ENCODE assay signal across 11 cellular contexts in the genomic region with DNA sequence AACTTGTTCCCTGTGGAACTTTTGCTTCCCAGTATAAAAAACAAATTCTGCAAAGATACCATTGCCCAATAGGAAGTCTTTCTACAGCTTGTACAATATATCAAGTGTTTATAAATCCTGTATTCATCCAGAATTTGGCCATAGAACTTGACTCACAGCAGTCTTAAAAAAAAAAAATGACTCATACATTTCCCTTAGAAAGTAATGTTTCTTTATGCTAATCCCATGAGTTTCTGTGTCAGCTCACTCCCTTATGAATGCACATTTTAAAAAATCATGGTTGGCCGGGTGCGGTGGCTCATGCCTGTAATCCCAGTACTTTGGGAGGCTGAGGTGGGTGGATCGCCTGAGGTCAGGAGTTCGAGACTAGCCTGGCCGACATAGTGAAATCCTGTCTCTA.
DNase-seq lines count a peak whose midpoint lies in the region; ATAC-seq, FAIRE-seq and TF ChIP-seq lines count a peak whose summit lies in the region.
"Had no signal": no experiment of that assay in that cellular context is flagged by ENCODE, and none has a peak within 500 bp of the region (broad histone marks: within the 10 kb centered on the region; RNA-seq: fewer than 3 reads in every experiment).

No MANE protein-coding gene starts in this region.

- H3K36me3 ChIP-seq in stomach (peaks cover 0 to 4% (median 2%) of the 10 kb centered on the region in 4 donors), HepG2 (replicated peaks in 1 of 2; ENCODE audit: control insufficient read depth in 1 of 2, insufficient read depth in 2 of 2, low read length in 2 of 2) (peaks cover 4 to 9% of the 10 kb centered on the region in 2 experiments; a peak in 3 of 5 replicates)
- H3K36me3 ChIP-seq: neutrophil had no signal

- H3K9me3 ChIP-seq in stomach = no peaks in the 10 kb centered on the region
- H3K9me3 ChIP-seq in HepG2 (ENCODE audit: low read length) = no peaks in the 10 kb centered on the region
- H3K9me3 ChIP-seq: neutrophil had no signal

- H3K4me3 ChIP-seq in stomach (no peak overlapping the region), HepG2 (replicated peaks in 1 of 3; ENCODE audit: insufficient read depth in 1 of 3, low read depth in 2 of 3, low read length in 3 of 3) (no peak overlapping the region)

- TF ChIP-seq POLR2A in stomach (IDR thresholded peaks at IDR 0.05) = no peak
- no peak for TF ChIP-seq POLR2A in HepG2 (IDR thresholded peaks at IDR 0.05; ENCODE audit: insufficient read depth in 1 of 2, low read depth in 2 of 2, low read length in 2 of 2)

- ATAC-seq in GM21825 (IDR thresholded peaks at IDR 0.05; ENCODE audit: unreplicated experiment) (no peak), HepG2 (no peak)

- FAIRE-seq in HepG2 (lab: Jason Lieb, UNC) = no peak

- no peak for TF ChIP-seq EP300 in stomach (IDR thresholded peaks at IDR 0.05)
- no peak for TF ChIP-seq EP300 in HepG2 (IDR thresholded peaks at IDR 0.05; ENCODE audit: low read depth in 2 of 2, low read length in 2 of 2)
- no peak for TF ChIP-seq EP300 in HepG2 (CRISPR knock-in tag; IDR thresholded peaks at IDR 0.05; ENCODE audit: borderline replicate concordance)

- in situ Hi-C loops in SK-MEL-5 (cut with HindIII; ENCODE audit: low pct_unique_long_range_greater_than_20kb, low sequenced_read_pairs) (loop anchor here (25.0 kb wide), 1 partner anchor 140 kb away; no protein-coding TSS in a partner anchor), HepG2 (cut with HindIII; ENCODE audit: extremely low pct_ligation_motif_present, low pct_unique_long_range_greater_than_20kb) (no loop called here)

- no peaks in the 10 kb centered on the region for H3K79me2 ChIP-seq in HepG2 (ENCODE audit: insufficient read depth, low read length)

- no TSS peak for BruUV-seq in HepG2 (replicated peaks; lab: Mats Ljungman, UMichigan)

- H3K27ac ChIP-seq in stomach = peak overlapping the region in 4 of 5 donors; percentile 68 to 84 (median 78)
- H3K27ac ChIP-seq in HepG2 (ENCODE audit: extremely low read length, insufficient read depth, low read length) = no peak overlapping the region
- H3K27ac ChIP-seq: neutrophil had no signal

- DNase-seq in GM04504 (ENCODE audit: low read depth) = peak; percentile 75
- DNase-seq in SK-MEL-5 (ENCODE audit: low read depth, low spot score) = peak; percentile 41
- peak; percentile 97 for DNase-seq in fibroblast of peridontal ligament (ENCODE audit: extremely low read depth)
- no peak for DNase-seq in stomach
- DNase-seq in iPS-NIHi11 (ENCODE audit: low spot score) = no peak
- DNase-seq in HepG2 (ENCODE audit: low spot score) = no peak
- DNase-seq in stimulated activated CD4-positive, alpha-beta T cell treated with anti-CD3 and anti-CD28 coated beads, Interleukin-15, amount 100 ng/mL, for 24 hours = no peak
- DNase-seq: GOT3; stimulated activated naive B cell treated with anti-CD40 and anti-IgM and Interleukin-4, amounts not matched to agents 10 μg/mL and 1 μg/mL and 100 μg/mL, for 72 hours had no signal

- H4K20me1 ChIP-seq in HepG2 (ENCODE audit: insufficient read depth, low read length) = no peaks in the 10 kb centered on the region

- TF ChIP-seq RAD21 in HepG2 (CRISPR knock-in tag; IDR thresholded peaks at IDR 0.05) = no peak

- TF ChIP-seq CTCF in stomach (IDR thresholded peaks at IDR 0.05) (no peak), HepG2 (CRISPR knock-in tag; IDR thresholded peaks at IDR 0.05) (no peak)

- 62 to 81% (median 78%) methylated on average over 5 of the region's 5 CpGs for WGBS in stomach, 5 donors
- WGBS in HepG2 (ENCODE audit: low lambda C conversion rate) = 96% methylated on average over 5 of the region's 5 CpGs

- POLR2A ChIA-PET in HepG2 (lab: Yijun Ruan, JAX) = no interaction called here

- intact Hi-C loops in stomach (cut with DNase I; ENCODE audit: low total_unique reads) = no loop called here
- intact Hi-C loops in HepG2 (cut with micrococcal nuclease; ENCODE audit: unreplicated experiment) = no loop called here

- H3K4me1 ChIP-seq in stomach = peaks cover 0 to 39% (median 23%) of the 10 kb centered on the region in 4 donors
- H3K4me1 ChIP-seq in HepG2 (ENCODE audit: insufficient read depth, low read length) = peaks cover 29% of the 10 kb centered on the region

- CTCF ChIA-PET in HepG2 (lab: Yijun Ruan, JAX; ENCODE audit: low intra/inter-chr PET ratio, low total read pairs) = no interaction called here

- no peak overlapping the region for H3K4me2 ChIP-seq in HepG2 (ENCODE audit: low read depth, low read length)

- no peak overlapping the region for H2AFZ ChIP-seq in HepG2 (ENCODE audit: low read length)

- H3K9ac ChIP-seq in HepG2 (ENCODE audit: insufficient read depth, low read depth, low read length) = no peak overlapping the region

- H3K27me3 ChIP-seq in stomach = no peaks in the 10 kb centered on the region
- no peaks in the 10 kb centered on the region for H3K27me3 ChIP-seq in HepG2 (ENCODE audit: control insufficient read depth in 1 of 2, insufficient read depth in 2 of 2, low read length in 2 of 2)
- H3K27me3 ChIP-seq: neutrophil had no signal

TF ChIP-seq in HepG2, 621 proteins besides CTCF, POLR2A, EP300 and RAD21 (continues in another document):
- TF ChIP-seq PRDM4 (CRISPR knock-in tag; IDR thresholded peaks at IDR 0.05; ENCODE audit: borderline replicate concordance) (no peak), KAT7 (CRISPR knock-in tag; IDR thresholded peaks at IDR 0.05; ENCODE audit: borderline replicate concordance) (no peak), NFKB2 (CRISPR knock-in tag; IDR thresholded peaks at IDR 0.05; ENCODE audit: borderline replicate concordance) (no peak), PHF20 (CRISPR knock-in tag; IDR thresholded peaks at IDR 0.05) (no peak), WIZ (CRISPR knock-in tag; IDR thresholded peaks at IDR 0.05) (no peak), NRL (CRISPR knock-in tag; IDR thresholded peaks at IDR 0.05; ENCODE audit: borderline replicate concordance) (no peak), ZNF749 (CRISPR knock-in tag; IDR thresholded peaks at IDR 0.05; ENCODE audit: borderline replicate concordance) (no peak), ZNF713 (CRISPR knock-in tag; IDR thresholded peaks at IDR 0.05) (no peak), HMGXB3 (CRISPR knock-in tag; IDR thresholded peaks at IDR 0.05; ENCODE audit: borderline replicate concordance) (no peak), ZNF850 (CRISPR knock-in tag; conservative IDR thresholded peaks at IDR 0.05) (no peak), ZNF607 (CRISPR knock-in tag; IDR thresholded peaks at IDR 0.05; ENCODE audit: borderline replicate concordance) (no peak), MTERF4 (CRISPR knock-in tag; IDR thresholded peaks at IDR 0.05) (no peak), ZNF367 (CRISPR knock-in tag; IDR thresholded peaks at IDR 0.05; ENCODE audit: borderline replicate concordance) (no peak)

Comparison
In these comparisons a context has a peak if more than half of its experiments do, and no peak if none do; other contexts are left out.
1. DNase-seq: peak in GM04504 (single experiment), SK-MEL-5 (single experiment) and fibroblast of peridontal ligament (single experiment); none in stomach (single experiment), iPS-NIHi11 (single experiment), HepG2 (single experiment) and stimulated activated CD4-positive, alpha-beta T cell treated with anti-CD3 and anti-CD28 coated beads, Interleukin-15, amount 100 ng/mL, for 24 hours (single experiment).